ENCODE assay signal across 1 cellular context in genomic region chr12:121190523-121191031, GRCh38.
TF ChIP-seq lines count a peak whose summit lies in the region.

No MANE protein-coding gene starts in this region.

TF ChIP-seq in K562, 482 proteins besides CTCF, POLR2A, EP300 and RAD21 (continued from another document):
- TF ChIP-seq ZNF699 (CRISPR knock-in tag; IDR thresholded peaks at IDR 0.05; ENCODE audit: insufficient replicate concordance) = no peak
